8 cellular contexts compared by ENCODE assay signal in genomic region chr10:128069351-128070051, GRCh38. TPM values are rescaled to one million over a fixed set of nuclear protein-coding genes. Genes with fewer than 3 reads are reported as not detected.
DNase-seq lines count a peak whose midpoint lies in the region; ATAC-seq and TF ChIP-seq lines count a peak whose summit lies in the region.

No MANE protein-coding gene starts in this region.

- H3K9me3 Mint-ChIP-seq in Caco-2 (ENCODE audit: unreplicated experiment) = peaks cover 10% of the 10 kb centered on the region
- peaks cover 3% of the 10 kb centered on the region for H3K9me3 Mint-ChIP-seq in activated T-helper 2 cell treated with anti-CD3 and anti-CD28 coated beads, Interferon-gamma antibody, Interleukin-2, Interleukin-4, amounts not matched to agents 10 μg/mL and 5 μg/mL and 100 μg/mL, durations not matched to agents 14 hours and 24 hours and 36 hours
- H3K9me3 Mint-ChIP-seq in osteocyte (ENCODE audit: unreplicated experiment) = no peaks in the 10 kb centered on the region

- no peaks in the 10 kb centered on the region for H3K36me3 ChIP-seq in Caco-2 (ENCODE audit: control insufficient read depth, insufficient read depth, low read length)
- H3K36me3 ChIP-seq in upper lobe of left lung = peaks cover 17 to 95% (median 63%) of the 10 kb centered on the region in 4 donors

- no TSS peak for BruUV-seq in Caco-2 (replicated peaks; lab: Mats Ljungman, UMichigan)

- POLR2A ChIA-PET in Caco-2 (lab: Charles Lee) = no interaction called here
- POLR2A ChIA-PET in RWPE1 (lab: Yijun Ruan, JAX; ENCODE audit: low non-redundant PET) = no interaction called here

- H3K36me3 Mint-ChIP-seq in Caco-2 (ENCODE audit: insufficient read depth, unreplicated experiment) = no peaks in the 10 kb centered on the region
- H3K36me3 Mint-ChIP-seq in activated T-helper 2 cell treated with anti-CD3 and anti-CD28 coated beads, Interferon-gamma antibody, Interleukin-2, Interleukin-4, amounts not matched to agents 10 μg/mL and 5 μg/mL and 100 μg/mL, durations not matched to agents 14 hours and 24 hours and 36 hours (ENCODE audit: low read depth) = peaks cover 79% of the 10 kb centered on the region
- H3K36me3 Mint-ChIP-seq in osteocyte (ENCODE audit: unreplicated experiment) = no peaks in the 10 kb centered on the region

- peak overlapping the region; percentile 100 for H3K27ac ChIP-seq in RWPE1
- H3K27ac ChIP-seq in upper lobe of left lung = no peak overlapping the region

- no peaks in the 10 kb centered on the region for H3K4me1 ChIP-seq in Caco-2
- peaks cover 0 to 23% (median 9%) of the 10 kb centered on the region in 4 donors for H3K4me1 ChIP-seq in upper lobe of left lung

- intact Hi-C loops in Caco-2 (cut with micrococcal nuclease; ENCODE audit: unreplicated experiment) = loop anchor here (1.0 to 5.0 kb wide), 6 partner anchors 34 to 353 kb away; partner anchors contain the start of gene CLRN3
- intact Hi-C loops in activated T-helper 2 cell treated with anti-CD3 and anti-CD28 coated beads, Interferon-gamma antibody, Interleukin-2, Interleukin-4, amounts not matched to agents 10 μg/mL and 5 μg/mL and 100 μg/mL, durations not matched to agents 14 hours and 24 hours and 36 hours (cut with micrococcal nuclease) = loop anchor here (1.0 kb wide), 5 partner anchors 21 to 199 kb away; no protein-coding TSS in a partner anchor

- H3K27me3 ChIP-seq in Caco-2 (replicated peaks; ENCODE audit: control insufficient read depth, insufficient read depth, low read length) = no peaks in the 10 kb centered on the region
- no peaks in the 10 kb centered on the region for H3K27me3 ChIP-seq in upper lobe of left lung

- H3K4me3 Mint-ChIP-seq in Caco-2 (ENCODE audit: unreplicated experiment) = no peak overlapping the region
- no peak overlapping the region for H3K4me3 Mint-ChIP-seq in activated T-helper 2 cell treated with anti-CD3 and anti-CD28 coated beads, Interferon-gamma antibody, Interleukin-2, Interleukin-4, amounts not matched to agents 10 μg/mL and 5 μg/mL and 100 μg/mL, durations not matched to agents 14 hours and 24 hours and 36 hours (ENCODE audit: low read depth)
- no peak overlapping the region for H3K4me3 Mint-ChIP-seq in osteocyte (ENCODE audit: unreplicated experiment)

- H3K4me3 ChIP-seq in Caco-2 (ENCODE audit: low read depth, low read length) (no peak overlapping the region), foreskin fibroblast (ENCODE audit: low read depth in 1 of 2, low read length in 2 of 2) (no peak overlapping the region), upper lobe of left lung (no peak overlapping the region)

- WGBS in upper lobe of left lung, 2 donors = 54 to 59% methylated on average over 27 to 28 of the region's 28 CpGs

- no peak overlapping the region for H3K27ac Mint-ChIP-seq in Caco-2 (ENCODE audit: unreplicated experiment)
- H3K27ac Mint-ChIP-seq in activated T-helper 2 cell treated with anti-CD3 and anti-CD28 coated beads, Interferon-gamma antibody, Interleukin-2, Interleukin-4, amounts not matched to agents 10 μg/mL and 5 μg/mL and 100 μg/mL, durations not matched to agents 14 hours and 24 hours and 36 hours = no peak overlapping the region
- H3K27ac Mint-ChIP-seq in osteocyte (ENCODE audit: unreplicated experiment) = no peak overlapping the region

- peak; percentile 61 to 76 for DNase-seq in Caco-2
- peak; percentile 35 for DNase-seq in KG1 (lab: John Stamatoyannopoulos, UW)
- DNase-seq in RWPE1 (ENCODE audit: low spot score) = peak; percentile 83
- DNase-seq in activated T-helper 2 cell treated with anti-CD3 and anti-CD28 coated beads, Interferon-gamma antibody, Interleukin-2, Interleukin-4, amounts not matched to agents 10 μg/mL and 5 μg/mL and 100 μg/mL, durations not matched to agents 14 hours and 24 hours and 36 hours (ENCODE audit: low spot score) = peak; percentile 63
- peak; percentile 54 to 83 for DNase-seq in foreskin fibroblast
- DNase-seq in osteocyte (ENCODE audit: extremely low spot score, unreplicated experiment) = peak; percentile 90
- peak in 1 of 2 donors; percentile 70 for DNase-seq in upper lobe of left lung

- CTCF ChIA-PET in Caco-2 (lab: Charles Lee) (interaction anchor here (0.5 to 1.5 kb wide), 17 partner anchors 9 to 354 kb away, joined by 3 to 21 read pairs (median 4); partner anchors contain the start of gene PTPRE), RWPE1 (lab: Yijun Ruan, JAX) (interaction anchor here (0.6 to 2.3 kb wide), 22 partner anchors 10 to 1683 kb away, joined by 3 to 40 read pairs (median 4); partner anchors contain the start of gene PTPRE)

- TF ChIP-seq POLR2A in upper lobe of left lung (IDR thresholded peaks at IDR 0.05) = no peak

- H3K27me3 Mint-ChIP-seq in Caco-2 (ENCODE audit: insufficient read depth, unreplicated experiment) = peaks cover 8% of the 10 kb centered on the region
- H3K27me3 Mint-ChIP-seq in activated T-helper 2 cell treated with anti-CD3 and anti-CD28 coated beads, Interferon-gamma antibody, Interleukin-2, Interleukin-4, amounts not matched to agents 10 μg/mL and 5 μg/mL and 100 μg/mL, durations not matched to agents 14 hours and 24 hours and 36 hours (ENCODE audit: low read depth) = no peaks in the 10 kb centered on the region
- H3K27me3 Mint-ChIP-seq in osteocyte (ENCODE audit: unreplicated experiment) = no peaks in the 10 kb centered on the region

- ATAC-seq in GM21381 (IDR thresholded peaks at IDR 0.05; ENCODE audit: unreplicated experiment) (peak; percentile 42), upper lobe of left lung (ENCODE audit: low FRiP score in 2 of 2) (peak; percentile 74 to 75)

- TF ChIP-seq CTCF in Caco-2 (IDR thresholded peaks at IDR 0.05; ENCODE audit: insufficient read depth in 1 of 2, low read depth in 1 of 2, low read length in 1 of 2, severe bottlenecking in 1 of 2, unreplicated experiment in 1 of 2) = peak; percentile 75 to 90
- peak; percentile 79 for TF ChIP-seq CTCF in RWPE1 (conservative IDR thresholded peaks at IDR 0.05; ENCODE audit: low read depth)
- TF ChIP-seq CTCF in foreskin fibroblast (IDR thresholded peaks at IDR 0.05; ENCODE audit: low read depth, low read length) = peak; percentile 72
- TF ChIP-seq CTCF in osteocyte (IDR thresholded peaks at IDR 0.05) = peak; percentile 90
- peak; percentile 71 to 88 (median 80) for TF ChIP-seq CTCF in upper lobe of left lung (IDR thresholded peaks at IDR 0.05)

- H3K9me3 ChIP-seq in Caco-2 (no peaks in the 10 kb centered on the region; the same call in 1 of the 2 replicates), upper lobe of left lung (no peaks in the 10 kb centered on the region)

- TF ChIP-seq EP300 in upper lobe of left lung (IDR thresholded peaks at IDR 0.05) = no peak

- H3K4me1 Mint-ChIP-seq in Caco-2 (ENCODE audit: low read depth, unreplicated experiment) = no peaks in the 10 kb centered on the region
- H3K4me1 Mint-ChIP-seq in activated T-helper 2 cell treated with anti-CD3 and anti-CD28 coated beads, Interferon-gamma antibody, Interleukin-2, Interleukin-4, amounts not matched to agents 10 μg/mL and 5 μg/mL and 100 μg/mL, durations not matched to agents 14 hours and 24 hours and 36 hours (ENCODE audit: low read depth) = peaks cover 44% of the 10 kb centered on the region
- H3K4me1 Mint-ChIP-seq in osteocyte (ENCODE audit: unreplicated experiment) = peaks cover 2% of the 10 kb centered on the region

RNA-seq across cellular contexts. Expression of gene MKI67, which starts 56.7 kb away (rescaled TPM):
- total RNA-seq in Caco-2 (2022) = 111 and 128 TPM in 2 replicates
- 163 and 165 TPM in 2 replicates for total RNA-seq in activated T-helper 2 cell treated with anti-CD3 and anti-CD28 coated beads, Interferon-gamma antibody, Interleukin-2, Interleukin-4, amounts not matched to agents 10 μg/mL and 5 μg/mL and 100 μg/mL, durations not matched to agents 14 hours and 24 hours and 36 hours
- 19.3 and 25.1 TPM in 2 replicates for total RNA-seq in osteocyte
- total RNA-seq in upper lobe of left lung = 1 to 10 TPM; 1.0 to 7.3 (median 5.0) TPM
